Comparison of ENCODE assay signal across 8 cellular contexts in the genomic region with DNA sequence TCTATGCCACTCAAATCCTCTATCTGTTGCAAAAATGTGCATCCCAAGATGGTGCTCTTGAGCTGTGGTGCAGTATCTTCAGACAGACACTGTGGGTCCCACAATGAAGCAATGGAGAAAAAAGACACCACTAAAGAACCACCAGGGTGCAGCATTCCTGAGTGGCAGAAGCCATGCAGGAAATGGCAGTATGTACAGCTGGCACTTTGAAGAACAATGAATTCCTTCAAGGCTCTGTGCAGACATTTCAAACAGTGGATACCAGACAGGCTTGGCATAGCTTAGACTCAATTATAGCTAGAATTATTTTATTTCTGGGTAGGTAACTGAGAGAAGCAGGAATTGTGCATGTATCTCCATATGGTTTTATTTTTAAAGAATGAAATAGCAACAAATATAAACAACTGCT. TPM values are rescaled to one million over a fixed set of nuclear protein-coding genes. Genes with fewer than 3 reads are reported as not detected.
DNase-seq lines count a peak whose midpoint lies in the region; ATAC-seq and TF ChIP-seq lines count a peak whose summit lies in the region.

No MANE protein-coding gene starts in this region.

- TF ChIP-seq RAD21 in liver (IDR thresholded peaks at IDR 0.05) = peak; percentile 55 to 64

- H3K27me3 Mint-ChIP-seq in central memory CD8-positive, alpha-beta T cell = peaks cover 65% of the 10 kb centered on the region

- H3K9me3 Mint-ChIP-seq in central memory CD8-positive, alpha-beta T cell = no peaks in the 10 kb centered on the region

- no peaks in the 10 kb centered on the region for H3K36me3 Mint-ChIP-seq in central memory CD8-positive, alpha-beta T cell (ENCODE audit: insufficient read depth)

- ATAC-seq in central memory CD8-positive, alpha-beta T cell (replicated peaks; ENCODE audit: extremely low read depth, poor library complexity, severe bottlenecking) = peak; percentile 67
- peak; percentile 69 to 80 for ATAC-seq in upper lobe of left lung (ENCODE audit: low FRiP score in 2 of 2)

- no peak overlapping the region for H3K4me3 Mint-ChIP-seq in central memory CD8-positive, alpha-beta T cell

- H3K9ac ChIP-seq in liver (ENCODE audit: low read depth in 1 of 2, low read length in 2 of 2) = no peak overlapping the region

- TF ChIP-seq CTCF in A673 (conservative IDR thresholded peaks at IDR 0.05; ENCODE audit: low read depth, low read length) (peak; percentile 87), GM10266 (IDR thresholded peaks at IDR 0.05; ENCODE audit: control insufficient read depth, insufficient read depth, low read depth, missing control alignments) (peak; percentile 32), LNCaP clone FGC (IDR thresholded peaks at IDR 0.05; ENCODE audit: control insufficient read depth, extremely low read depth, insufficient read depth) (peak; percentile 96), liver (IDR thresholded peaks at IDR 0.05; ENCODE audit: low read depth, low read length, missing input control) (no peak), upper lobe of left lung (IDR thresholded peaks at IDR 0.05) (peak in 5 of 6 experiments; percentile 18 to 50 (median 37))

- H3K4me1 ChIP-seq in A673 (ENCODE audit: insufficient read depth, low read length, poor library complexity, severe bottlenecking) = no peaks in the 10 kb centered on the region
- no peaks in the 10 kb centered on the region for H3K4me1 ChIP-seq in liver (ENCODE audit: control insufficient read depth in 4 of 4, insufficient read depth in 4 of 4, low read length in 3 of 4)
- peaks cover 0 to 6% (median 2%) of the 10 kb centered on the region in 4 donors for H3K4me1 ChIP-seq in upper lobe of left lung

- H3K4me1 Mint-ChIP-seq in central memory CD8-positive, alpha-beta T cell = no peaks in the 10 kb centered on the region

- POLR2A ChIA-PET in A673 (lab: Charles Lee; ENCODE audit: low non-redundant PET) (no interaction called here), HEK293T (lab: Yijun Ruan, JAX) (no interaction called here)

- H3K4me3 ChIP-seq in A673 (ENCODE audit: low read depth, low read length, poor library complexity, severe bottlenecking) (no peak overlapping the region), LNCaP clone FGC (ENCODE audit: low read depth, low read length) (no peak overlapping the region), liver (ENCODE audit: low read depth in 1 of 3, low read length in 3 of 3) (no peak overlapping the region), upper lobe of left lung (no peak overlapping the region)

- DNase-seq in A673 (ENCODE audit: low spot score) = peak; percentile 88
- no peak for DNase-seq in GM10266 (ENCODE audit: extremely low spot score)
- DNase-seq in HEK293T (ENCODE audit: extremely low spot score) = peak; percentile 75
- peak; percentile 89 for DNase-seq in LNCaP clone FGC (ENCODE audit: low read depth)
- peak; percentile 81 for DNase-seq in RKO (ENCODE audit: low spot score)
- DNase-seq in central memory CD8-positive, alpha-beta T cell (ENCODE audit: low spot score in 2 of 2) = peak in 1 of 2 donors; percentile 12
- peak in 1 of 2 donors; percentile 26 for DNase-seq in upper lobe of left lung

- CTCF ChIA-PET in A673 (lab: Charles Lee) (interaction anchor here (1.2 to 2.1 kb wide), 2 partner anchors 113 to 309 kb away, joined by 6 to 21 read pairs; no protein-coding TSS in a partner anchor), HEK293T (lab: Yijun Ruan, JAX) (interaction anchor here (0.7 to 2.7 kb wide), 5 partner anchors 14 to 345 kb away, joined by 3 to 11 read pairs (median 3); no protein-coding TSS in a partner anchor)

- H3K27ac Mint-ChIP-seq in central memory CD8-positive, alpha-beta T cell (ENCODE audit: low read depth) = no peak overlapping the region

- H3K9me3 ChIP-seq in A673 (ENCODE audit: low read depth, low read length, poor library complexity, severe bottlenecking) (no peaks in the 10 kb centered on the region), liver (ENCODE audit: control insufficient read depth in 4 of 4, low read length in 3 of 4) (no peaks in the 10 kb centered on the region), upper lobe of left lung (no peaks in the 10 kb centered on the region)

- H3K36me3 ChIP-seq in A673 (ENCODE audit: insufficient read depth, low read length, poor library complexity, severe bottlenecking) (no peaks in the 10 kb centered on the region), liver (ENCODE audit: control insufficient read depth in 4 of 4, insufficient read depth in 3 of 4, low read depth in 1 of 4, low read length in 3 of 4) (no peaks in the 10 kb centered on the region), upper lobe of left lung (no peaks in the 10 kb centered on the region)

- no peak for TF ChIP-seq POLR2A in upper lobe of left lung (IDR thresholded peaks at IDR 0.05)

- H3K27ac ChIP-seq in A673 (ENCODE audit: low read depth, low read length, poor library complexity, severe bottlenecking) (no peak overlapping the region), liver (ENCODE audit: low read depth in 1 of 2, low read length in 2 of 2) (no peak overlapping the region), upper lobe of left lung (no peak overlapping the region)

- no TSS peak for BruUV-seq in A673 (replicated peaks; lab: Mats Ljungman, UMichigan)

- H3K27me3 ChIP-seq in A673 (replicated peaks; ENCODE audit: insufficient read depth, low read depth, low read length, poor library complexity) (no peaks in the 10 kb centered on the region), liver (ENCODE audit: control insufficient read depth in 4 of 4, insufficient read depth in 4 of 4, low read length in 3 of 4) (no peaks in the 10 kb centered on the region), upper lobe of left lung (no peaks in the 10 kb centered on the region)

- intact Hi-C loops in A673 (cut with micrococcal nuclease; ENCODE audit: unreplicated experiment) = loop anchor here (1.0 to 2.0 kb wide), 2 partner anchors 113 to 310 kb away; no protein-coding TSS in a partner anchor

- no peak for TF ChIP-seq EP300 in upper lobe of left lung (IDR thresholded peaks at IDR 0.05)

TF ChIP-seq in HEK293T, 16 proteins besides CTCF, POLR2A, EP300 and RAD21:
- TF ChIP-seq LEF1 (IDR thresholded peaks at IDR 0.05; ENCODE audit: borderline replicate concordance) = no peak
- TF ChIP-seq, protein P1, sequence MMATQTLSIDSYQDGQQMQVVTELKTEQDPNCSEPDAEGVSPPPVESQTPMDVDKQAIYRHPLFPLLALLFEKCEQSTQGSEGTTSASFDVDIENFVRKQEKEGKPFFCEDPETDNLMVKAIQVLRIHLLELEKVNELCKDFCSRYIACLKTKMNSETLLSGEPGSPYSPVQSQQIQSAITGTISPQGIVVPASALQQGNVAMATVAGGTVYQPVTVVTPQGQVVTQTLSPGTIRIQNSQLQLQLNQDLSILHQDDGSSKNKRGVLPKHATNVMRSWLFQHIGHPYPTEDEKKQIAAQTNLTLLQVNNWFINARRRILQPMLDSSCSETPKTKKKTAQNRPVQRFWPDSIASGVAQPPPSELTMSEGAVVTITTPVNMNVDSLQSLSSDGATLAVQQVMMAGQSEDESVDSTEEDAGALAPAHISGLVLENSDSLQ (IDR thresholded peaks at IDR 0.05) = peak; percentile 78

TF ChIP-seq in liver, 16 proteins besides CTCF, POLR2A, EP300 and RAD21 (continues in another document):
- no peak for TF ChIP-seq YY1 (IDR thresholded peaks at IDR 0.05)
- no peak for TF ChIP-seq EGR1 (IDR thresholded peaks at IDR 0.05; ENCODE audit: low read depth in 2 of 2)
- no peak for TF ChIP-seq FOXA2 (IDR thresholded peaks at IDR 0.05)
- TF ChIP-seq GABPA (IDR thresholded peaks at IDR 0.05 in 1 of 2, conservative IDR thresholded peaks at IDR 0.05 in 1 of 2) = no peak
- TF ChIP-seq, protein P2, sequence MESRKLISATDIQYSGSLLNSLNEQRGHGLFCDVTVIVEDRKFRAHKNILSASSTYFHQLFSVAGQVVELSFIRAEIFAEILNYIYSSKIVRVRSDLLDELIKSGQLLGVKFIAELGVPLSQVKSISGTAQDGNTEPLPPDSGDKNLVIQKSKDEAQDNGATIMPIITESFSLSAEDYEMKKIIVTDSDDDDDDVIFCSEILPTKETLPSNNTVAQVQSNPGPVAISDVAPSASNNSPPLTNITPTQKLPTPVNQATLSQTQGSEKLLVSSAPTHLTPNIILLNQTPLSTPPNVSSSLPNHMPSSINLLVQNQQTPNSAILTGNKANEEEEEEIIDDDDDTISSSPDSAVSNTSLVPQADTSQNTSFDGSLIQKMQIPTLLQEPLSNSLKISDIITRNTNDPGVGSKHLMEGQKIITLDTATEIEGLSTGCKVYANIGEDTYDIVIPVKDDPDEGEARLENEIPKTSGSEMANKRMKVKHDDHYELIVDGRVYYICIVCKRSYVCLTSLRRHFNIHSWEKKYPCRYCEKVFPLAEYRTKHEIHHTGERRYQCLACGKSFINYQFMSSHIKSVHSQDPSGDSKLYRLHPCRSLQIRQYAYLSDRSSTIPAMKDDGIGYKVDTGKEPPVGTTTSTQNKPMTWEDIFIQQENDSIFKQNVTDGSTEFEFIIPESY (IDR thresholded peaks at IDR 0.05) = no peak
- TF ChIP-seq JUND (IDR thresholded peaks at IDR 0.05) = no peak
- no peak for TF ChIP-seq NR2F2 (IDR thresholded peaks at IDR 0.05)
- no peak for TF ChIP-seq TAF1 (conservative IDR thresholded peaks at IDR 0.05)
- no peak for TF ChIP-seq HNF4A (conservative IDR thresholded peaks at IDR 0.05)

RNA-seq across cellular contexts. Expression of a gene that starts 24.0 kb away (rescaled TPM):
- 257 and 266 TPM in 2 replicates for total RNA-seq in A673 (2021)
- 10 to 100 TPM; 14.7 to 56.9 TPM for total RNA-seq in liver
- polyA plus RNA-seq in liver = 10 to 100 TPM; 20.6 to 21.4 TPM
- total RNA-seq in upper lobe of left lung = 100 to 1,000 TPM in 1 of 6 donors, 10 to 100 TPM in 5; 19.9 to 125 (median 44.0) TPM
